ENCODE assay signal across 8 cellular contexts in the genomic region with DNA sequence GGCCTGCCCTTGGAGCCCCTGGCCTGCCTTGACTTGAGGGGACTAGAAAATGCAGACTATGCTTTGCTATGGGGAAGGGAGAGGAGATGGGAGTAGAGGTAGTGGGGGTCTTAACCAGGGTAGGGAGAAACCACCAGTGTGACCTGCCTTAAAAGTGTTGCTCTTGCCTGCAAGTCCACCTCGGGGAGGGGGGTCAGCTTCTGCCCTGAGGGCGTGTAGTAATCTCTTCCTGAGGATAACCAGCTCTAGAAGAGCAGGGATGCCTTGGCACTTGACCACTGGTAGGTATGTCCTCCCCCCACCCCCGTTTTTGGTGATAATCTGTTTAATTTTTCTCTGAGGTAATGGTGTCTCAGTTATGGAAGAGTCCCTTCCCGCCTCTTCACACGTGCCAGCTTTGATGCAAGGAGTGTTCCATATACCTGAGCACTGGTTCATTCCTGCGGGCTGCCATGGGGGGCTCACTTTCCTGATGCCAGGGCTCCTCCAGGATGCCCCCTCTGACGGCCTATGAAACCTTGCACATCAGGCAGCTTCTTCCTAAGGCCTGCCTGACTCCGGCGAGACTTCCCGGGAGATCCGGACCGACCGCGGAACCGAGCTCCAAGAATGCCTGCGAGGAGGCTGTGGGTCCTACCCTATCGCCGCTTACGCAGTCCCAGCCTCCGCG. TPM values are rescaled to one million over a fixed set of nuclear protein-coding genes. Genes with fewer than 3 reads are reported as not detected.
DNase-seq lines count a peak whose midpoint lies in the region; ATAC-seq, FAIRE-seq and TF ChIP-seq lines count a peak whose summit lies in the region.

No MANE protein-coding gene starts in this region.

- peak; percentile 7 for ATAC-seq in Panc1

- TF ChIP-seq POLR2A in GM12892 (IDR thresholded peaks at IDR 0.05; ENCODE audit: low read depth, low read length) (no peak), prostate gland (IDR thresholded peaks at IDR 0.05) (no peak)

- in situ Hi-C loops in Panc1 (cut with HindIII; ENCODE audit: low pct_unique_long_range_greater_than_20kb, low sequenced_read_pairs) = no loop called here

- H3K9me3 ChIP-seq in Panc1 (ENCODE audit: control insufficient read depth, insufficient read depth, low read depth, low read length) (no peaks in the 10 kb centered on the region), prostate gland (no peaks in the 10 kb centered on the region)

- H3K27me3 ChIP-seq in Panc1 (ENCODE audit: control insufficient read depth, insufficient read depth, low read length) (no peaks in the 10 kb centered on the region), prostate gland (replicated peaks; ENCODE audit: insufficient read depth) (no peaks in the 10 kb centered on the region)

- H3K4me1 ChIP-seq in Panc1 (ENCODE audit: control insufficient read depth, insufficient read depth, low read length) (peaks cover 19% of the 10 kb centered on the region), prostate gland (replicated peaks) (peaks cover 3% of the 10 kb centered on the region)

- no TSS peak for BruUV-seq in Panc1 (replicated peaks; lab: Mats Ljungman, UMichigan)

- TF ChIP-seq CTCF in Panc1 (IDR thresholded peaks at IDR 0.05) (no peak), prostate gland (IDR thresholded peaks at IDR 0.05) (no peak)

- H3K4me3 ChIP-seq in Panc1 (ENCODE audit: low read depth in 2 of 2, low read length in 2 of 2) (peak overlapping the region; percentile 50 to 68), prostate gland (peak overlapping the region; percentile 74 to 75)

- DNase-seq in GM12892 (ENCODE audit: insufficient read length) (no peak), Panc1 (ENCODE audit: low read depth, low spot score) (no peak), epithelial cell of prostate (ENCODE audit: low read depth, low spot score) (no peak), prostate gland (ENCODE audit: low spot score) (no peak), retina (no peak), mesenteric fat pad (ENCODE audit: low spot score) (no peak)
- no peak for DNase-seq in stimulated activated CD4-positive, alpha-beta T cell treated with anti-CD3 and anti-CD28 coated beads, Interleukin-2, amount 100 ng/mL, for 24 hours
- DNase-seq in activated effector memory CD4-positive, alpha-beta T cell treated with anti-CD3 and anti-CD28 coated beads, Interleukin-2, amount 50 U/mL, for 16 hours = no peak

- CTCF ChIA-PET in Panc1 (lab: Charles Lee) = interaction anchor here (0.6 to 2.0 kb wide), 2 partner anchors 18 to 82 kb away, joined by 3 to 19 read pairs; a partner anchor contains a TSS

- POLR2A ChIA-PET in Panc1 (lab: Charles Lee) = interaction anchor here (0.9 to 1.5 kb wide), 3 partner anchors 18 to 31 kb away, joined by 3 to 6 read pairs (median 3); a partner anchor contains a TSS

- intact Hi-C loops in Panc1 (cut with micrococcal nuclease; ENCODE audit: unreplicated experiment) (no loop called here), prostate gland (cut with DNase I) (loop anchor here (10.0 kb wide), 1 partner anchor 106 kb away; a partner anchor contains a TSS)

- peak overlapping the region; percentile 81 for H3K27ac ChIP-seq in Panc1 (ENCODE audit: low read length)
- H3K27ac ChIP-seq in epithelial cell of prostate = peak overlapping the region; percentile 49
- H3K27ac ChIP-seq in prostate gland = peak overlapping the region; percentile 85 to 88

- 2% methylated on average over 21 of the region's 21 CpGs for WGBS in prostate gland

- no peaks in the 10 kb centered on the region for H3K36me3 ChIP-seq in Panc1 (ENCODE audit: control insufficient read depth, insufficient read depth, low read length)
- H3K36me3 ChIP-seq in prostate gland = no peaks in the 10 kb centered on the region

- peak; percentile 46 for FAIRE-seq in GM12892 (lab: Jason Lieb, UNC)

RNA-seq across cellular contexts. Expression of a gene that starts 0.8 kb away (rescaled TPM):
- 9.7 TPM for polyA plus RNA-seq in GM12892 (2012; ENCODE audit: missing spikeins)
- total RNA-seq in Panc1 (2021; ENCODE audit: unreplicated experiment) = 28.3 TPM
- 59.1 TPM for polyA plus RNA-seq in Panc1 (2012; ENCODE audit: insufficient read length)
- 100 to 1,000 TPM in 1 of 2 donors, 10 to 100 TPM in 1; 56.0 to 101 TPM for total RNA-seq in prostate gland
- 16.2 TPM for total RNA-seq in mesenteric fat pad

RNA-seq across cellular contexts. Expression of a gene that starts 17.9 kb away (rescaled TPM):
- polyA plus RNA-seq in GM12892 (2012; ENCODE audit: missing spikeins) = 124 TPM
- total RNA-seq in Panc1 (2021; ENCODE audit: unreplicated experiment) = 142 TPM
- 141 TPM for polyA plus RNA-seq in Panc1 (2012; ENCODE audit: insufficient read length)
- total RNA-seq in prostate gland = 100 to 1,000 TPM; 128 to 223 TPM
- total RNA-seq in mesenteric fat pad = 104 TPM

RNA-seq across cellular contexts. Expression of a gene that starts 29.1 kb away (rescaled TPM):
- 20.5 TPM for polyA plus RNA-seq in GM12892 (2012; ENCODE audit: missing spikeins)
- total RNA-seq in Panc1 (2021; ENCODE audit: unreplicated experiment) = 22.5 TPM
- polyA plus RNA-seq in Panc1 (2012; ENCODE audit: insufficient read length) = 39.5 TPM
- total RNA-seq in prostate gland = 10 to 100 TPM; 50.2 to 60.3 TPM
- total RNA-seq in mesenteric fat pad = 16.0 TPM

RNA-seq across cellular contexts. Expression of a gene that starts 32.7 kb away (rescaled TPM):
- polyA plus RNA-seq in GM12892 (2012; ENCODE audit: missing spikeins) = 45.3 TPM
- total RNA-seq in Panc1 (2021; ENCODE audit: unreplicated experiment) (101 TPM), prostate gland (100 to 1,000 TPM; 168 to 183 TPM), mesenteric fat pad (102 TPM)
- polyA plus RNA-seq in Panc1 (2012; ENCODE audit: insufficient read length) = 127 TPM

RNA-seq across cellular contexts. Expression of a gene that starts 39.9 kb away (rescaled TPM):
- 252 TPM for polyA plus RNA-seq in GM12892 (2012; ENCODE audit: missing spikeins)
- total RNA-seq in Panc1 (2021; ENCODE audit: unreplicated experiment) = 149 TPM
- 163 TPM for polyA plus RNA-seq in Panc1 (2012; ENCODE audit: insufficient read length)
- total RNA-seq in prostate gland = 100 to 1,000 TPM; 110 to 186 TPM
- 123 TPM for total RNA-seq in mesenteric fat pad
